Comparison of ENCODE assay signal across 8 cellular contexts in genomic region chr1:153922838-153923652, GRCh38. TPM values are rescaled to one million over a fixed set of nuclear protein-coding genes. Genes with fewer than 3 reads are reported as not detected.
DNase-seq lines count a peak whose midpoint lies in the region; ATAC-seq, FAIRE-seq and TF ChIP-seq lines count a peak whose summit lies in the region.

GATAD2B (minus strand) TSS chr1:153922972; CDS start chr1:153828347, 94,625 bp downstream.

- TF ChIP-seq CTCF in SU-DHL-6 (IDR thresholded peaks at IDR 0.05; ENCODE audit: insufficient read depth, low read length, poor library complexity, severe bottlenecking) (no peak), pancreas (IDR thresholded peaks at IDR 0.05) (no peak), tibial artery (IDR thresholded peaks at IDR 0.05) (peak in 1 of 2 experiments; percentile 15)

- H3K4me1 ChIP-seq in pancreas = peaks cover 3 to 20% (median 8%) of the 10 kb centered on the region in 3 donors
- H3K4me1 ChIP-seq in tibial artery = peaks cover 4 to 44% (median 32%) of the 10 kb centered on the region in 4 donors

- H3K27me3 Mint-ChIP-seq in activated naive CD8-positive, alpha-beta T cell treated with anti-CD3 and anti-CD28 coated beads, Interleukin-2, amount 10 ng/mL, durations not matched to agents 7 days and 5 days = no peaks in the 10 kb centered on the region

- H3K27ac Mint-ChIP-seq in activated naive CD8-positive, alpha-beta T cell treated with anti-CD3 and anti-CD28 coated beads, Interleukin-2, amount 10 ng/mL, durations not matched to agents 7 days and 5 days = peak within 1 kb of the TSS; percentile 98

- ATAC-seq in HG02678 (IDR thresholded peaks at IDR 0.05; ENCODE audit: unreplicated experiment) (peak; percentile 94), Right ventricle myocardium superior (ENCODE audit: poor library complexity) (peak; percentile 98), pancreas (peak; percentile 94 to 98 (median 96))
- peak; percentile 94 for ATAC-seq in activated naive CD8-positive, alpha-beta T cell treated with anti-CD3 and anti-CD28 coated beads, Interleukin-2, amount 10 ng/mL, durations not matched to agents 7 days and 5 days (ENCODE audit: low read depth)

- peak within 1 kb of the TSS; percentile 88 for H3K4me3 ChIP-seq in SU-DHL-6 (ENCODE audit: insufficient read depth, low read length, poor library complexity, severe bottlenecking)
- peak within 1 kb of the TSS; percentile 63 to 75 (median 68) for H3K4me3 ChIP-seq in pancreas
- peak within 1 kb of the TSS; percentile 98 to 100 for H3K4me3 ChIP-seq in tibial artery

- H3F3A ChIP-seq in SU-DHL-6 (ENCODE audit: insufficient read depth) = peaks cover 8% of the 10 kb centered on the region

- H3K36me3 ChIP-seq in SU-DHL-6 (ENCODE audit: low read length) (0 out of 2 replicates have a peak, but pooled peaks cover 7% of the 10 kb centered on the region), pancreas (no peaks in the 10 kb centered on the region), tibial artery (peaks cover 0 to 4% (median 0%) of the 10 kb centered on the region in 3 donors)

- peak within 1 kb of the TSS; percentile 85 for H3K27ac ChIP-seq in SU-DHL-6 (ENCODE audit: low read depth, low read length)
- peak within 1 kb of the TSS; percentile 65 to 87 (median 76) for H3K27ac ChIP-seq in pancreas
- H3K27ac ChIP-seq in tibial artery = peak within 1 kb of the TSS; percentile 95 to 97

- H4K20me1 ChIP-seq in SU-DHL-6 (ENCODE audit: low read depth, low read length) = peaks cover 4% of the 10 kb centered on the region; the same call in 1 of the 2 replicates

- H3K4me3 Mint-ChIP-seq in activated naive CD8-positive, alpha-beta T cell treated with anti-CD3 and anti-CD28 coated beads, Interleukin-2, amount 10 ng/mL, durations not matched to agents 7 days and 5 days = peak within 1 kb of the TSS; percentile 95

- no peaks in the 10 kb centered on the region for H3K9me3 Mint-ChIP-seq in activated naive CD8-positive, alpha-beta T cell treated with anti-CD3 and anti-CD28 coated beads, Interleukin-2, amount 10 ng/mL, durations not matched to agents 7 days and 5 days

- peak within 1 kb of the TSS; percentile 93 for H3K9ac ChIP-seq in SU-DHL-6 (ENCODE audit: low read length)

- intact Hi-C loops in Right ventricle myocardium superior (cut with DNase I) (no loop called here), pancreas (cut with DNase I) (no loop called here), tibial artery (cut with DNase I; ENCODE audit: low total_unique reads) (loop anchor here (10.0 kb wide), 1 partner anchor 52 kb away; the partner anchor contains the start of gene JTB)

- peaks cover 42% of the 10 kb centered on the region for H3K79me2 ChIP-seq in SU-DHL-6 (ENCODE audit: insufficient read depth, low read length)

- no peaks in the 10 kb centered on the region for H3K27me3 ChIP-seq in SU-DHL-6 (ENCODE audit: low read length)
- no peaks in the 10 kb centered on the region for H3K27me3 ChIP-seq in pancreas
- no peaks in the 10 kb centered on the region for H3K27me3 ChIP-seq in tibial artery

- no peak for FAIRE-seq in pancreas (lab: Jason Lieb, UNC)

- 0% methylated on average over 50 to 61 of the region's 61 CpGs for WGBS in pancreas, 2 donors

- H3K4me2 ChIP-seq in SU-DHL-6 (ENCODE audit: low read depth, low read length, poor library complexity, severe bottlenecking) = peak within 1 kb of the TSS; percentile 95

- peak within 1 kb of the TSS; percentile 77 for H2AFZ ChIP-seq in SU-DHL-6 (ENCODE audit: low read depth, low read length, severe bottlenecking)

- POLR2A ChIA-PET in activated naive CD8-positive, alpha-beta T cell treated with anti-CD3 and anti-CD28 coated beads, Interleukin-2, amount 10 ng/mL, durations not matched to agents 7 days and 5 days (lab: Charles Lee) = interaction anchor here (0.5 to 7.7 kb wide), 29 partner anchors 7 to 297 kb away, joined by 3 to 101 read pairs (median 4); partner anchors contain the start of genes CREB3L4, CRTC2, DENND4B and JTB

- peak; percentile 29 for TF ChIP-seq POLR2A in GM10847 (IDR thresholded peaks at IDR 0.05; ENCODE audit: extremely low read depth, insufficient read length)

- H3K9me3 ChIP-seq in SU-DHL-6 (ENCODE audit: insufficient read depth, low read length) (no peaks in the 10 kb centered on the region), pancreas (no peaks in the 10 kb centered on the region), tibial artery (no peaks in the 10 kb centered on the region)

- DNase-seq in NCI-H128 (lab: John Stamatoyannopoulos, UW; ENCODE audit: unreplicated experiment) (peak; percentile 100), Right ventricle myocardium superior (peak; percentile 100), pancreas (peak; percentile 99 to 100 (median 100)), tibial artery (peak; percentile 100)
- peak; percentile 96 for DNase-seq in activated naive CD8-positive, alpha-beta T cell treated with anti-CD3 and anti-CD28 coated beads, Interleukin-2, amount 10 ng/mL, durations not matched to agents 7 days and 5 days

- peaks cover 7% of the 10 kb centered on the region for H3K36me3 Mint-ChIP-seq in activated naive CD8-positive, alpha-beta T cell treated with anti-CD3 and anti-CD28 coated beads, Interleukin-2, amount 10 ng/mL, durations not matched to agents 7 days and 5 days

- H3K4me1 Mint-ChIP-seq in activated naive CD8-positive, alpha-beta T cell treated with anti-CD3 and anti-CD28 coated beads, Interleukin-2, amount 10 ng/mL, durations not matched to agents 7 days and 5 days = peaks cover 36% of the 10 kb centered on the region

- H3K9me2 ChIP-seq in SU-DHL-6 (replicated peaks; ENCODE audit: insufficient read depth, low read length) = no peaks in the 10 kb centered on the region

RNA-seq across cellular contexts. Expression of gene GATAD2B, which starts in this region (rescaled TPM):
- 10 to 100 TPM; 86.3 to 96.7 TPM for total RNA-seq in activated naive CD8-positive, alpha-beta T cell treated with anti-CD3 and anti-CD28 coated beads, Interleukin-2, amount 10 ng/mL, durations not matched to agents 7 days and 5 days
- 30.1 TPM for total RNA-seq in Right ventricle myocardium superior
- total RNA-seq in pancreas = 10 to 100 TPM; 15.0 to 27.1 (median 17.1) TPM
- polyA plus RNA-seq in pancreas = 1 to 10 TPM; 4.8 to 7.4 TPM

Comparison
In these comparisons a context has a peak if more than half of its experiments do, and no peak if none do; other contexts are left out.
1. Peak in every context shown above with its lines: DNase-seq, ATAC-seq, H3K4me3 ChIP-seq and H3K27ac ChIP-seq.